ENCODE assay signal across 24 cellular contexts in genomic region chr4:121096174-121096573, GRCh38. TPM values are rescaled to one million over a fixed set of nuclear protein-coding genes. Genes with fewer than 3 reads are reported as not detected.
"Had no signal": no experiment of that assay in that cellular context is flagged by ENCODE, and none has a peak within 500 bp of the region (broad histone marks: within the 10 kb centered on the region; RNA-seq: fewer than 3 reads in every experiment).

No MANE protein-coding gene starts in this region.

- H3K4me1 Mint-ChIP-seq: naive B cell, natural killer cell, nephron progenitor cell, neural progenitor cell had no signal

- H3K36me3 ChIP-seq: lower lobe of right lung, neural progenitor cell, neutrophil, right lobe of liver, tibial nerve, uterus had no signal

- H3K27ac Mint-ChIP-seq: mesothelial cell of epicardium; naive B cell; natural killer cell; nephron progenitor cell; neural progenitor cell; stimulated activated naive CD8-positive, alpha-beta T cell treated with anti-CD3 and anti-CD28 coated beads, Interleukin-15, Interleukin-2, amounts not matched to agents 100 ng/mL and 50 ng/mL, for 24 hours; type B pancreatic cell had no signal

- ATAC-seq: left cardiac atrium, natural killer cell, psoas muscle had no signal

- DNase-seq: left cardiac atrium; lower lobe of right lung; naive B cell; natural killer cell; nephron progenitor cell; occipital lobe; psoas muscle; right lobe of liver; stimulated activated CD4-positive, alpha-beta T cell treated with anti-CD3 and anti-CD28 coated beads, Interleukin-12 subunit alpha, Interleukin-12 subunit beta, amount 100 ng/mL, for 4 hours; stimulated activated CD4-positive, alpha-beta T cell treated with anti-CD3 and anti-CD28 coated beads, Interleukin-15, amount 100 ng/mL, for 24 hours; stimulated activated CD4-positive, alpha-beta T cell treated with anti-CD3 and anti-CD28 coated beads, Interleukin-2, amount 100 ng/mL, for 24 hours; stimulated activated CD4-positive, alpha-beta T cell treated with anti-CD3 and anti-CD28 coated beads, Interleukin-4, amount 100 ng/mL, for 1 hour; uterus had no signal

- H3K36me3 Mint-ChIP-seq: mesothelial cell of epicardium, naive B cell, natural killer cell, neural progenitor cell, type B pancreatic cell had no signal

- H3K27me3 Mint-ChIP-seq: stimulated activated naive CD8-positive, alpha-beta T cell treated with anti-CD3 and anti-CD28 coated beads, Interleukin-15, Interleukin-2, amounts not matched to agents 100 ng/mL and 50 ng/mL, for 24 hours; type B pancreatic cell had no signal

- H3K4me2 ChIP-seq: hepatocyte, neural progenitor cell had no signal

- H2AFZ ChIP-seq: hepatocyte, neural progenitor cell, parathyroid adenoma had no signal

- H3K4me3 Mint-ChIP-seq: mesothelial cell of epicardium; naive B cell; natural killer cell; nephron progenitor cell; neural progenitor cell; stimulated activated naive CD8-positive, alpha-beta T cell treated with anti-CD3 and anti-CD28 coated beads, Interleukin-15, Interleukin-2, amounts not matched to agents 100 ng/mL and 50 ng/mL, for 24 hours; type B pancreatic cell had no signal

- H3K79me2 ChIP-seq: hepatocyte, parathyroid adenoma had no signal

- H3K4me1 ChIP-seq: parathyroid adenoma, psoas muscle, right lobe of liver, tibial nerve, uterus had no signal

- H3K9me3 ChIP-seq: lower lobe of right lung, neutrophil, psoas muscle, right lobe of liver, tibial nerve, uterus had no signal

- H3K27me3 ChIP-seq: hepatocyte, neural progenitor cell, right lobe of liver, tibial nerve, uterus had no signal

- H3K9ac ChIP-seq: neural progenitor cell, parathyroid adenoma had no signal

- H3K27ac ChIP-seq: hepatocyte, lower lobe of right lung, neural progenitor cell, neutrophil, parathyroid adenoma, psoas muscle, right lobe of liver, tibial nerve, uterus had no signal

- H3K4me3 ChIP-seq: hepatocyte, lower lobe of right lung, neural progenitor cell, psoas muscle, right lobe of liver, tibial nerve, uterus had no signal

- FAIRE-seq: keratinocyte had no signal

- H3K9me3 Mint-ChIP-seq: naive B cell; natural killer cell; neural progenitor cell; stimulated activated naive CD8-positive, alpha-beta T cell treated with anti-CD3 and anti-CD28 coated beads, Interleukin-15, Interleukin-2, amounts not matched to agents 100 ng/mL and 50 ng/mL, for 24 hours; type B pancreatic cell had no signal

RNA-seq across cellular contexts. Expression of gene NDNF, which starts 23.8 kb away (rescaled TPM):
- total RNA-seq: mononuclear cell, natural killer cell, osteocyte had no signal
